1 cellular context compared by ENCODE assay signal in genomic region chr5:157511656-157512644, GRCh38.
TF ChIP-seq lines count a peak whose summit lies in the region.

No MANE protein-coding gene starts in this region.

TF ChIP-seq in HepG2, 621 proteins besides CTCF, POLR2A, EP300 and RAD21 (continued from another document and continues in another):
- no peak for TF ChIP-seq FOXC1 (CRISPR knock-in tag; IDR thresholded peaks at IDR 0.05; ENCODE audit: borderline replicate concordance)
- no peak for TF ChIP-seq ZMYM4 (CRISPR knock-in tag; IDR thresholded peaks at IDR 0.05)
- no peak for TF ChIP-seq NFAT5 (CRISPR knock-in tag; IDR thresholded peaks at IDR 0.05)
- TF ChIP-seq ZBTB43 (CRISPR knock-in tag; conservative IDR thresholded peaks at IDR 0.05) = no peak
- no peak for TF ChIP-seq NFKB2 (CRISPR knock-in tag; IDR thresholded peaks at IDR 0.05; ENCODE audit: borderline replicate concordance)
- no peak for TF ChIP-seq GPBP1L1 (CRISPR knock-in tag; IDR thresholded peaks at IDR 0.05)
- TF ChIP-seq AHR (CRISPR knock-in tag; IDR thresholded peaks at IDR 0.05) = no peak
- TF ChIP-seq MAFF (IDR thresholded peaks at IDR 0.05; ENCODE audit: low read depth, low read length) = no peak; the same call in 1 of the 2 replicates
- no peak for TF ChIP-seq MEF2D (CRISPR knock-in tag; IDR thresholded peaks at IDR 0.05)
- no peak for TF ChIP-seq ZNF772 (CRISPR knock-in tag; IDR thresholded peaks at IDR 0.05)
- no peak for TF ChIP-seq ZNF292 (CRISPR knock-in tag; IDR thresholded peaks at IDR 0.05; ENCODE audit: borderline replicate concordance, low read depth)
- no peak for TF ChIP-seq TBP (CRISPR knock-in tag; IDR thresholded peaks at IDR 0.05)
- TF ChIP-seq ZEB1 (IDR thresholded peaks at IDR 0.05; ENCODE audit: insufficient replicate concordance, low read depth) = no peak
- TF ChIP-seq GMEB2 (CRISPR knock-in tag; IDR thresholded peaks at IDR 0.05; ENCODE audit: low read depth) = no peak
- no peak for TF ChIP-seq ZNF260 (CRISPR knock-in tag; IDR thresholded peaks at IDR 0.05; ENCODE audit: borderline replicate concordance, low read depth)
- peak; percentile 73 for TF ChIP-seq PAXIP1 (CRISPR knock-in tag; conservative IDR thresholded peaks at IDR 0.05)
- TF ChIP-seq PHF8 (CRISPR knock-in tag; IDR thresholded peaks at IDR 0.05) = no peak
- TF ChIP-seq ZNF552 (CRISPR knock-in tag; IDR thresholded peaks at IDR 0.05; ENCODE audit: borderline replicate concordance) = no peak
- no peak for TF ChIP-seq ISX (CRISPR knock-in tag; conservative IDR thresholded peaks at IDR 0.05)
- no peak for TF ChIP-seq PREB (CRISPR knock-in tag; IDR thresholded peaks at IDR 0.05)
- no peak for TF ChIP-seq ZBTB7A (CRISPR knock-in tag; IDR thresholded peaks at IDR 0.05)
- no peak for TF ChIP-seq ZNF431 (CRISPR knock-in tag; IDR thresholded peaks at IDR 0.05; ENCODE audit: borderline replicate concordance, low read depth)
- TF ChIP-seq CBX5 (CRISPR knock-in tag; IDR thresholded peaks at IDR 0.05; ENCODE audit: borderline replicate concordance) = no peak
- no peak for TF ChIP-seq TRAFD1 (CRISPR knock-in tag; IDR thresholded peaks at IDR 0.05; ENCODE audit: borderline replicate concordance)
- TF ChIP-seq BCLAF1 (IDR thresholded peaks at IDR 0.05) = no peak
- TF ChIP-seq ZBTB4 (CRISPR knock-in tag; IDR thresholded peaks at IDR 0.05; ENCODE audit: borderline replicate concordance) = no peak
- TF ChIP-seq ZNF382 (CRISPR knock-in tag; IDR thresholded peaks at IDR 0.05; ENCODE audit: borderline replicate concordance) = no peak
- no peak for TF ChIP-seq ZBTB3 (CRISPR knock-in tag; IDR thresholded peaks at IDR 0.05; ENCODE audit: borderline replicate concordance, low read depth)
- TF ChIP-seq ZNF672 (CRISPR knock-in tag; IDR thresholded peaks at IDR 0.05) = no peak
- no peak for TF ChIP-seq ZNF605 (CRISPR knock-in tag; IDR thresholded peaks at IDR 0.05)
- no peak for TF ChIP-seq PAX8 (CRISPR knock-in tag; IDR thresholded peaks at IDR 0.05; ENCODE audit: borderline replicate concordance)
- TF ChIP-seq TFDP2 (CRISPR knock-in tag; IDR thresholded peaks at IDR 0.05) = no peak
- TF ChIP-seq CEBPB (IDR thresholded peaks at IDR 0.05; ENCODE audit: borderline replicate concordance, low read depth, low read length) = peak; percentile 65; the same call in 1 of the 2 replicates
- TF ChIP-seq GTF3A (CRISPR knock-in tag; conservative IDR thresholded peaks at IDR 0.05) = no peak
